13 cellular contexts compared by ENCODE assay signal in genomic region chr1:21894034-21894881, GRCh38. TPM values are rescaled to one million over a fixed set of nuclear protein-coding genes. Genes with fewer than 3 reads are reported as not detected.
DNase-seq lines count a peak whose midpoint lies in the region; ATAC-seq and TF ChIP-seq lines count a peak whose summit lies in the region.
"Had no signal": no experiment of that assay in that cellular context is flagged by ENCODE, and none has a peak within 500 bp of the region (broad histone marks: within the 10 kb centered on the region; RNA-seq: fewer than 3 reads in every experiment).

No MANE protein-coding gene starts in this region.

- no peak for TF ChIP-seq CTCF in HFFc6 (IDR thresholded peaks at IDR 0.05)
- TF ChIP-seq CTCF in WTC11 (IDR thresholded peaks at IDR 0.05) = no peak

- H3K4me3 Mint-ChIP-seq in HFFc6 = no peak overlapping the region
- no peak overlapping the region for H3K4me3 Mint-ChIP-seq in WTC11
- no peak overlapping the region for H3K4me3 Mint-ChIP-seq in stimulated activated effector memory CD8-positive, alpha-beta T cell treated with anti-CD3 and anti-CD28 coated beads, Interleukin-12 subunit alpha, Interleukin-12 subunit beta, amount 100 ng/mL, for 72 hours
- H3K4me3 Mint-ChIP-seq: activated naive CD8-positive, alpha-beta T cell treated with anti-CD3 and anti-CD28 coated beads, Interleukin-2, amount 50 U/mL, for 24 hours had no signal

- H3K9me3 Mint-ChIP-seq in HFFc6 (no peaks in the 10 kb centered on the region), WTC11 (no peaks in the 10 kb centered on the region)
- no peaks in the 10 kb centered on the region for H3K9me3 Mint-ChIP-seq in stimulated activated effector memory CD8-positive, alpha-beta T cell treated with anti-CD3 and anti-CD28 coated beads, Interleukin-12 subunit alpha, Interleukin-12 subunit beta, amount 100 ng/mL, for 72 hours
- H3K9me3 Mint-ChIP-seq: activated naive CD8-positive, alpha-beta T cell treated with anti-CD3 and anti-CD28 coated beads, Interleukin-2, amount 50 U/mL, for 24 hours had no signal

- peak overlapping the region; percentile 42; the same call in 1 of the 2 replicates for H3K27ac Mint-ChIP-seq in HFFc6
- H3K27ac Mint-ChIP-seq in WTC11 = peak overlapping the region; percentile 81
- peak overlapping the region; percentile 56 for H3K27ac Mint-ChIP-seq in stimulated activated effector memory CD8-positive, alpha-beta T cell treated with anti-CD3 and anti-CD28 coated beads, Interleukin-12 subunit alpha, Interleukin-12 subunit beta, amount 100 ng/mL, for 72 hours
- H3K27ac Mint-ChIP-seq: activated naive CD8-positive, alpha-beta T cell treated with anti-CD3 and anti-CD28 coated beads, Interleukin-2, amount 50 U/mL, for 24 hours had no signal

- peak overlapping the region; percentile 95 for H3K27ac ChIP-seq in right cardiac atrium (ENCODE audit: low read length)

- no peak overlapping the region for H3K4me3 ChIP-seq in right cardiac atrium (ENCODE audit: low read length)
- H3K4me3 ChIP-seq: testis had no signal

- H3K4me1 ChIP-seq in right cardiac atrium (ENCODE audit: control insufficient read depth, insufficient read depth, low read length) = peaks cover 27% of the 10 kb centered on the region

- H3K27me3 ChIP-seq in right cardiac atrium (ENCODE audit: control insufficient read depth, insufficient read depth) = no peaks in the 10 kb centered on the region
- H3K27me3 ChIP-seq: testis had no signal

- intact Hi-C loops in right cardiac atrium (cut with DNase I) = loop anchor here in 1 of 4 donors (10.0 kb wide), 1 partner anchor 51 kb away; no protein-coding TSS in a partner anchor

- H3K9me3 ChIP-seq in right cardiac atrium (ENCODE audit: control insufficient read depth, low read length) = no peaks in the 10 kb centered on the region
- H3K9me3 ChIP-seq: testis had no signal

- CTCF ChIA-PET in WTC11 (lab: Charles Lee) = no interaction called here

- H3K27me3 Mint-ChIP-seq in HFFc6 (ENCODE audit: insufficient read depth) (peaks cover 6% of the 10 kb centered on the region), WTC11 (ENCODE audit: low read depth) (no peaks in the 10 kb centered on the region)
- H3K27me3 Mint-ChIP-seq: activated naive CD8-positive, alpha-beta T cell treated with anti-CD3 and anti-CD28 coated beads, Interleukin-2, amount 50 U/mL, for 24 hours had no signal

- ATAC-seq in WTC11 (no peak), right cardiac atrium (peak; percentile 3 to 5)
- no peak for ATAC-seq in stimulated activated effector memory CD8-positive, alpha-beta T cell treated with anti-CD3 and anti-CD28 coated beads, Interleukin-12 subunit alpha, Interleukin-12 subunit beta, amount 100 ng/mL, for 72 hours
- ATAC-seq: activated CD4-positive, CD25-positive, alpha-beta regulatory T cell treated with anti-CD3 and anti-CD28 coated beads, Interleukin-2, amount 50 U/mL, for 24 hours; activated naive CD8-positive, alpha-beta T cell treated with anti-CD3 and anti-CD28 coated beads, Interleukin-2, amount 50 U/mL, for 24 hours; left lobe of liver had no signal

- H3K36me3 Mint-ChIP-seq in HFFc6 (ENCODE audit: low read depth) (peaks cover 14% of the 10 kb centered on the region), WTC11 (peaks cover 4% of the 10 kb centered on the region)
- no peaks in the 10 kb centered on the region for H3K36me3 Mint-ChIP-seq in stimulated activated effector memory CD8-positive, alpha-beta T cell treated with anti-CD3 and anti-CD28 coated beads, Interleukin-12 subunit alpha, Interleukin-12 subunit beta, amount 100 ng/mL, for 72 hours

- WGBS in right cardiac atrium = 41% methylated on average over 11 of the region's 11 CpGs

- H3K4me1 Mint-ChIP-seq in HFFc6 (ENCODE audit: low read depth) (peaks cover 27% of the 10 kb centered on the region), WTC11 (peaks cover 17% of the 10 kb centered on the region)
- no peaks in the 10 kb centered on the region for H3K4me1 Mint-ChIP-seq in stimulated activated effector memory CD8-positive, alpha-beta T cell treated with anti-CD3 and anti-CD28 coated beads, Interleukin-12 subunit alpha, Interleukin-12 subunit beta, amount 100 ng/mL, for 72 hours
- H3K4me1 Mint-ChIP-seq: activated naive CD8-positive, alpha-beta T cell treated with anti-CD3 and anti-CD28 coated beads, Interleukin-2, amount 50 U/mL, for 24 hours had no signal

- DNase-seq in HFFc6 = no peak
- DNase-seq in WTC11 (ENCODE audit: low spot score) = no peak
- peak; percentile 31 to 84 (median 75) for DNase-seq in right cardiac atrium
- no peak for DNase-seq in stimulated activated effector memory CD8-positive, alpha-beta T cell treated with anti-CD3 and anti-CD28 coated beads, Interleukin-12 subunit alpha, Interleukin-12 subunit beta, amount 100 ng/mL, for 72 hours (ENCODE audit: low spot score in 2 of 2)
- no peak for DNase-seq in NCI-H226
- no peak for DNase-seq in RKO (ENCODE audit: low spot score)
- no peak for DNase-seq in EL
- DNase-seq: activated naive CD8-positive, alpha-beta T cell treated with anti-CD3 and anti-CD28 coated beads, Interleukin-2, amount 50 U/mL, for 24 hours; NCI-H1048; OCI-M1; testis had no signal

- POLR2A ChIA-PET in WTC11 (lab: Charles Lee) = no interaction called here

TF ChIP-seq in WTC11, 78 proteins besides CTCF, POLR2A, EP300 and RAD21 (continues in another document):
- TF ChIP-seq HMGXB4 (CRISPR knock-in tag; IDR thresholded peaks at IDR 0.05) = no peak
- no peak for TF ChIP-seq NR1H2 (CRISPR knock-in tag; IDR thresholded peaks at IDR 0.05)
- no peak for TF ChIP-seq ZNF121 (CRISPR knock-in tag; IDR thresholded peaks at IDR 0.05)
- no peak for TF ChIP-seq HMGA2 (CRISPR knock-in tag; IDR thresholded peaks at IDR 0.05)
- no peak for TF ChIP-seq ZMAT4 (CRISPR knock-in tag; IDR thresholded peaks at IDR 0.05)
- no peak for TF ChIP-seq SMAD4 (CRISPR knock-in tag; IDR thresholded peaks at IDR 0.05)
- TF ChIP-seq ATF3 (CRISPR knock-in tag; conservative IDR thresholded peaks at IDR 0.05) = no peak
- no peak for TF ChIP-seq ZNF219 (CRISPR knock-in tag; IDR thresholded peaks at IDR 0.05; ENCODE audit: borderline replicate concordance)
- no peak for TF ChIP-seq MXD4 (CRISPR knock-in tag; IDR thresholded peaks at IDR 0.05; ENCODE audit: borderline replicate concordance)
- no peak for TF ChIP-seq ATF1 (CRISPR knock-in tag; IDR thresholded peaks at IDR 0.05)
- no peak for TF ChIP-seq FOXP4 (CRISPR knock-in tag; IDR thresholded peaks at IDR 0.05)
- TF ChIP-seq JUN (CRISPR knock-in tag; IDR thresholded peaks at IDR 0.05) = no peak
- TF ChIP-seq TEAD1 (CRISPR knock-in tag; IDR thresholded peaks at IDR 0.05) = no peak
- no peak for TF ChIP-seq ZNF416 (CRISPR knock-in tag; IDR thresholded peaks at IDR 0.05)
- TF ChIP-seq ZNF263 (CRISPR knock-in tag; IDR thresholded peaks at IDR 0.05; ENCODE audit: low read depth) = no peak
- no peak for TF ChIP-seq GABPB1 (CRISPR knock-in tag; IDR thresholded peaks at IDR 0.05)

RNA-seq across cellular contexts. Expression of gene HSPG2, which starts 42.9 kb away (rescaled TPM):
- total RNA-seq in HFFc6 (2021; fragmentation: NEBNext Ultra II Directional; extraction: Animal tissue kit (Norgen Biotek cat#: 25700)) = 100 to 1,000 TPM; 275 to 430 (median 297) TPM
- total RNA-seq in WTC11 (2021) = 120 to 127 TPM (median 120 TPM) in 3 replicates
- total RNA-seq in right cardiac atrium = 100 to 1,000 TPM; 320 to 659 (median 492) TPM
- polyA plus RNA-seq in right cardiac atrium = 257 TPM

Comparison
In these comparisons a context has a peak if more than half of its experiments do, and no peak if none do; other contexts are left out.
1. DNase-seq: peak in right cardiac atrium (3 of 3); none in HFFc6 (single experiment), WTC11 (single experiment), stimulated activated effector memory CD8-positive, alpha-beta T cell treated with anti-CD3 and anti-CD28 coated beads, Interleukin-12 subunit alpha, Interleukin-12 subunit beta, amount 100 ng/mL, for 72 hours (0 of 2), NCI-H226 (single experiment), RKO (single experiment) and EL (single experiment).
2. ATAC-seq: peak in right cardiac atrium (2 of 2); none in WTC11 (single experiment) and stimulated activated effector memory CD8-positive, alpha-beta T cell treated with anti-CD3 and anti-CD28 coated beads, Interleukin-12 subunit alpha, Interleukin-12 subunit beta, amount 100 ng/mL, for 72 hours (single experiment).
3. Peak in every context shown above with its lines, with median percentiles within 50 percentile points of each other: H3K27ac Mint-ChIP-seq.